Comparison of ENCODE assay signal across 1 cellular context in genomic region chr1:15951341-15952153, GRCh38.
TF ChIP-seq lines count a peak whose summit lies in the region.

No MANE protein-coding gene starts in this region.

TF ChIP-seq in K562, 482 proteins besides CTCF, POLR2A, EP300 and RAD21 (continued from another document):
- peak; percentile 34; the same call in 1 of the 2 replicates for TF ChIP-seq TFAP4 (CRISPR knock-in tag; IDR thresholded peaks at IDR 0.05; ENCODE audit: borderline replicate concordance)
- TF ChIP-seq JUN (IDR thresholded peaks at IDR 0.05; ENCODE audit: borderline replicate concordance, low read depth, low read length), result no peak
- 0 out of 2 replicates have a peak, but pooled peaks have one; percentile 58 for TF ChIP-seq JUN (CRISPR knock-in tag; IDR thresholded peaks at IDR 0.05; ENCODE audit: borderline replicate concordance)
- TF ChIP-seq, protein P1, sequence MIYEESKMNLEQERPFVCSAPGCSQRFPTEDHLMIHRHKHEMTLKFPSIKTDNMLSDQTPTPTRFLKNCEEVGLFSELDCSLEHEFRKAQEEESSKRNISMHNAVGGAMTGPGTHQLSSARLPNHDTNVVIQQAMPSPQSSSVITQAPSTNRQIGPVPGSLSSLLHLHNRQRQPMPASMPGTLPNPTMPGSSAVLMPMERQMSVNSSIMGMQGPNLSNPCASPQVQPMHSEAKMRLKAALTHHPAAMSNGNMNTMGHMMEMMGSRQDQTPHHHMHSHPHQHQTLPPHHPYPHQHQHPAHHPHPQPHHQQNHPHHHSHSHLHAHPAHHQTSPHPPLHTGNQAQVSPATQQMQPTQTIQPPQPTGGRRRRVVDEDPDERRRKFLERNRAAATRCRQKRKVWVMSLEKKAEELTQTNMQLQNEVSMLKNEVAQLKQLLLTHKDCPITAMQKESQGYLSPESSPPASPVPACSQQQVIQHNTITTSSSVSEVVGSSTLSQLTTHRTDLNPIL (CRISPR knock-in tag; IDR thresholded peaks at IDR 0.05), result no peak
- TF ChIP-seq THAP7 (CRISPR knock-in tag; IDR thresholded peaks at IDR 0.05), result 0 out of 2 replicates have a peak, but pooled peaks have one; percentile 36
- TF ChIP-seq MED1 (CRISPR knock-in tag; IDR thresholded peaks at IDR 0.05; ENCODE audit: borderline replicate concordance), result peak; percentile 84; the same call in 1 of the 2 replicates
- TF ChIP-seq KDM5B (IDR thresholded peaks at IDR 0.05; ENCODE audit: insufficient replicate concordance, low read depth, low read length), result peak; percentile 33
- TF ChIP-seq BCL6 (CRISPR knock-in tag; IDR thresholded peaks at IDR 0.05), result no peak
- peak; percentile 33; the same call in 1 of the 2 replicates for TF ChIP-seq NFXL1 (CRISPR knock-in tag; IDR thresholded peaks at IDR 0.05)
- TF ChIP-seq MAZ (CRISPR knock-in tag; conservative IDR thresholded peaks at IDR 0.05 in 1 of 2, IDR thresholded peaks at IDR 0.05 in 1 of 2), result peak in 1 of 2 experiments; percentile 21; a peak in 2 of 4 replicates
- no peak for TF ChIP-seq FOS (IDR thresholded peaks at IDR 0.05; ENCODE audit: extremely low read depth, insufficient read length)
- TF ChIP-seq NFRKB (IDR thresholded peaks at IDR 0.05; ENCODE audit: low read depth), result peak; percentile 37; the same call in 1 of the 2 replicates
- TF ChIP-seq HMBOX1 (IDR thresholded peaks at IDR 0.05), result peak; percentile 50; the same call in 1 of the 2 replicates
- TF ChIP-seq KLF1 (tag; IDR thresholded peaks at IDR 0.05), result peak; percentile 39; the same call in 1 of the 2 replicates
- no peak for TF ChIP-seq FOXM1 (IDR thresholded peaks at IDR 0.05; ENCODE audit: low read depth)
- TF ChIP-seq FOXM1 (CRISPR knock-in tag; IDR thresholded peaks at IDR 0.05; ENCODE audit: low read depth), result 0 out of 2 replicates have a peak, but pooled peaks have one; percentile 14
- TF ChIP-seq TARDBP (IDR thresholded peaks at IDR 0.05), result 0 out of 2 replicates have a peak, but pooled peaks have one; percentile 67
- 0 out of 2 replicates have a peak, but pooled peaks have one; percentile 58 for TF ChIP-seq HIVEP1 (CRISPR knock-in tag; IDR thresholded peaks at IDR 0.05)
- TF ChIP-seq NFE2L1 (tag; IDR thresholded peaks at IDR 0.05; ENCODE audit: borderline replicate concordance, low read depth), result no peak
- TF ChIP-seq ZC3H4 (CRISPR knock-in tag; IDR thresholded peaks at IDR 0.05; ENCODE audit: borderline replicate concordance), result 0 out of 2 replicates have a peak, but pooled peaks have one; percentile 8
- no peak for TF ChIP-seq KDM1A (IDR thresholded peaks at IDR 0.05)
- TF ChIP-seq PRDM10 (IDR thresholded peaks at IDR 0.05; ENCODE audit: partially characterized antibody), result peak; percentile 30
- TF ChIP-seq DPF2 (IDR thresholded peaks at IDR 0.05), result 0 out of 2 replicates have a peak, but pooled peaks have one; percentile 8
- peak; percentile 34 for TF ChIP-seq HMGN3 (IDR thresholded peaks at IDR 0.05; ENCODE audit: borderline replicate concordance, extremely low read depth, insufficient read length, low read depth, low read length)
- peak; percentile 20; the same call in 1 of the 2 replicates for TF ChIP-seq EGR1 (conservative IDR thresholded peaks at IDR 0.05)
